ENCODE assay signal across 8 cellular contexts in the genomic region with DNA sequence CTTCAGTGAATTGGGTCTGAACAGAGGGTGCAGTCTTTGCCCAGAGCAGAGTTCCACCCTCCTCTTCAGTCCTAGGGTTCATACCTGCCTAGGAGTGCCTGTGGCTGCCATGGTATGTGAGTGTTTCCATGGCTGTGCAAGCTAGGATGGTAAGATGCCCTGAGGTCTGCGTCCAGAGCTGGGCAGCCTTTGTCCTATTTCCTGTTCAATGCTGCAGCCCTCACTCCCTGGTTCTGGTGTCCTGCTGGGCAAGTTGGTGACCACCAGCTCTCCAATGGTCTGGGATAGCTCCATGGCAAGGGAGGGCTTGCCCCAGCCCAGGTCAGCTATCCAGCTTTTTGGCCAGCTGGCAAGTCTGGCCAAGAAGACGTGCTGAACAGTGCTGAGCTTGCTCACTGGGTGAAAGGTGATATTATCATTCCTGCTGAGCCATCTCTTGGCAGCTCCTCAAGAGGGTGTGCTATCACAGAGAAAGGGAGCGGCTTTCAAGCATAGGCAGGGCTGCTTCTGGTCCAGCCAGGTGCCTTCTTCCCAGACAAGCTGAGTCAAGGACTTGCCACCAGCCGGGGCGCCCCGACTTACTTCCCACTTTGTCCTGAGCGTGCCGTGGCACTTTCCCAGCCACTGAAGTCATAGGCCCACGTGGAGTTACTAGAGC. TPM values are rescaled to one million over a fixed set of nuclear protein-coding genes. Genes with fewer than 3 reads are reported as not detected.
DNase-seq lines count a peak whose midpoint lies in the region; ATAC-seq and TF ChIP-seq lines count a peak whose summit lies in the region.

No MANE protein-coding gene starts in this region.

- WGBS in SK-N-SH (ENCODE audit: low lambda C conversion rate) = 91% methylated on average over 4 of the region's 9 CpGs
- WGBS in gastroesophageal sphincter (ENCODE audit: low coverage in 1 of 2), 2 donors = 0% methylated on average over 1 of the region's 9 CpGs; no CpG with 5 or more reads in 1 of the 2 donors
- 49 to 75% methylated on average over 9 of the region's 9 CpGs for WGBS in sigmoid colon, 2 donors

- POLR2A ChIA-PET in SK-N-SH (lab: Yijun Ruan, JAX) = interaction anchor here (1.0 kb wide), 1 partner anchor 13 kb away, joined by 3 read pairs; a partner anchor contains a TSS

- DNase-seq in GM04503 (ENCODE audit: low read depth) = peak; percentile 61
- no peak for DNase-seq in SK-N-SH
- DNase-seq in sigmoid colon = peak; percentile 81
- DNase-seq in nucleus accumbens (lab: John Stamatoyannopoulos, UW) = no peak
- no peak for DNase-seq in hippocampal formation (lab: John Stamatoyannopoulos, UW)
- no peak for DNase-seq in SKM-1 (lab: John Stamatoyannopoulos, UW; ENCODE audit: unreplicated experiment)

- no peak overlapping the region for H3K9ac ChIP-seq in SK-N-SH

- no peaks in the 10 kb centered on the region for H4K20me1 ChIP-seq in SK-N-SH (ENCODE audit: insufficient read depth)

- TF ChIP-seq CTCF in SK-N-SH (IDR thresholded peaks at IDR 0.05) = no peak
- TF ChIP-seq CTCF in gastroesophageal sphincter (IDR thresholded peaks at IDR 0.05) = no peak
- no peak for TF ChIP-seq CTCF in sigmoid colon (IDR thresholded peaks at IDR 0.05)

- peaks cover 9% of the 10 kb centered on the region for H3F3A ChIP-seq in SK-N-SH (replicated peaks; ENCODE audit: insufficient read depth)

- H3K79me2 ChIP-seq in SK-N-SH (ENCODE audit: insufficient read depth) = no peaks in the 10 kb centered on the region

- H3K4me2 ChIP-seq in SK-N-SH = 0 out of 2 replicates have a peak overlapping the region, but pooled peaks have one; percentile 22

- H3K9me3 ChIP-seq in SK-N-SH (no peaks in the 10 kb centered on the region), gastroesophageal sphincter (no peaks in the 10 kb centered on the region), sigmoid colon (no peaks in the 10 kb centered on the region)

- H2AFZ ChIP-seq in SK-N-SH (ENCODE audit: low read depth) = no peak overlapping the region

- H3K4me1 ChIP-seq in SK-N-SH (ENCODE audit: control insufficient read depth in 1 of 2, insufficient read depth in 2 of 2, low read depth in 1 of 2, low read length in 1 of 2) = peaks cover 0 to 12% of the 10 kb centered on the region in 2 experiments; a peak in 2 of 4 replicates
- H3K4me1 ChIP-seq in gastroesophageal sphincter = peaks cover 0 to 11% (median 7%) of the 10 kb centered on the region in 3 donors
- peaks cover 0 to 30% (median 11%) of the 10 kb centered on the region in 4 donors for H3K4me1 ChIP-seq in sigmoid colon

- CTCF ChIA-PET in SK-N-SH (lab: Yijun Ruan, JAX) = interaction anchor here (1.0 kb wide), 2 partner anchors 10 to 31 kb away, joined by 3 read pairs; no protein-coding TSS in a partner anchor

- no peaks in the 10 kb centered on the region for H3K27me3 ChIP-seq in SK-N-SH (ENCODE audit: insufficient read depth)
- no peaks in the 10 kb centered on the region for H3K27me3 ChIP-seq in gastroesophageal sphincter
- no peaks in the 10 kb centered on the region for H3K27me3 ChIP-seq in sigmoid colon

- TF ChIP-seq EP300 in SK-N-SH (IDR thresholded peaks at IDR 0.05; ENCODE audit: borderline replicate concordance in 1 of 2, low read depth in 1 of 2, low read length in 1 of 2) (no peak), gastroesophageal sphincter (IDR thresholded peaks at IDR 0.05) (no peak), sigmoid colon (IDR thresholded peaks at IDR 0.05) (no peak)

- H3K36me3 ChIP-seq in SK-N-SH (replicated peaks in 1 of 2; ENCODE audit: control insufficient read depth in 1 of 2, insufficient read depth in 2 of 2, low read length in 1 of 2) (peaks cover 13 to 41% of the 10 kb centered on the region in 2 experiments), gastroesophageal sphincter (peaks cover 0 to 90% of the 10 kb centered on the region in 2 donors), sigmoid colon (peaks cover 0 to 64% (median 11%) of the 10 kb centered on the region in 4 donors)

- no peak for TF ChIP-seq RAD21 in SK-N-SH (IDR thresholded peaks at IDR 0.05; ENCODE audit: low read length)

- TF ChIP-seq POLR2A in gastroesophageal sphincter (IDR thresholded peaks at IDR 0.05) = no peak
- TF ChIP-seq POLR2A in sigmoid colon (IDR thresholded peaks at IDR 0.05) = no peak

- intact Hi-C loops in sigmoid colon (cut with DNase I) = no loop called here

- H3K4me3 ChIP-seq in SK-N-SH (ENCODE audit: low read depth in 2 of 2, low read length in 1 of 2) = no peak overlapping the region
- no peak overlapping the region for H3K4me3 ChIP-seq in gastroesophageal sphincter
- no peak overlapping the region for H3K4me3 ChIP-seq in sigmoid colon

- ATAC-seq in gastroesophageal sphincter = peak; percentile 39
- no peak for ATAC-seq in HG03139 (IDR thresholded peaks at IDR 0.05; ENCODE audit: unreplicated experiment)

- H3K27ac ChIP-seq in SK-N-SH (ENCODE audit: low read depth in 2 of 2, low read length in 1 of 2) (peak overlapping the region in 1 of 2 experiments; percentile 25; a peak in 1 of 4 replicates), gastroesophageal sphincter (peak overlapping the region in 2 of 4 donors; percentile 25 to 63), sigmoid colon (peak overlapping the region in 3 of 4 donors; percentile 39 to 64 (median 47))

- no peaks in the 10 kb centered on the region for H3K9me2 ChIP-seq in SK-N-SH

TF ChIP-seq in SK-N-SH, 30 proteins besides CTCF, POLR2A, EP300 and RAD21:
- TF ChIP-seq FOSL2 (IDR thresholded peaks at IDR 0.05; ENCODE audit: borderline replicate concordance, low read depth) (peak; percentile 14; the same call in 1 of the 2 replicates), SMC3 (IDR thresholded peaks at IDR 0.05; ENCODE audit: low read depth, low read length) (no peak), NFIC (IDR thresholded peaks at IDR 0.05; ENCODE audit: borderline replicate concordance) (peak; percentile 71), TEAD4 (IDR thresholded peaks at IDR 0.05; ENCODE audit: borderline replicate concordance, insufficient read depth) (no peak), RCOR1 (IDR thresholded peaks at IDR 0.05; ENCODE audit: low read length) (no peak)
- TF ChIP-seq, protein P1, sequence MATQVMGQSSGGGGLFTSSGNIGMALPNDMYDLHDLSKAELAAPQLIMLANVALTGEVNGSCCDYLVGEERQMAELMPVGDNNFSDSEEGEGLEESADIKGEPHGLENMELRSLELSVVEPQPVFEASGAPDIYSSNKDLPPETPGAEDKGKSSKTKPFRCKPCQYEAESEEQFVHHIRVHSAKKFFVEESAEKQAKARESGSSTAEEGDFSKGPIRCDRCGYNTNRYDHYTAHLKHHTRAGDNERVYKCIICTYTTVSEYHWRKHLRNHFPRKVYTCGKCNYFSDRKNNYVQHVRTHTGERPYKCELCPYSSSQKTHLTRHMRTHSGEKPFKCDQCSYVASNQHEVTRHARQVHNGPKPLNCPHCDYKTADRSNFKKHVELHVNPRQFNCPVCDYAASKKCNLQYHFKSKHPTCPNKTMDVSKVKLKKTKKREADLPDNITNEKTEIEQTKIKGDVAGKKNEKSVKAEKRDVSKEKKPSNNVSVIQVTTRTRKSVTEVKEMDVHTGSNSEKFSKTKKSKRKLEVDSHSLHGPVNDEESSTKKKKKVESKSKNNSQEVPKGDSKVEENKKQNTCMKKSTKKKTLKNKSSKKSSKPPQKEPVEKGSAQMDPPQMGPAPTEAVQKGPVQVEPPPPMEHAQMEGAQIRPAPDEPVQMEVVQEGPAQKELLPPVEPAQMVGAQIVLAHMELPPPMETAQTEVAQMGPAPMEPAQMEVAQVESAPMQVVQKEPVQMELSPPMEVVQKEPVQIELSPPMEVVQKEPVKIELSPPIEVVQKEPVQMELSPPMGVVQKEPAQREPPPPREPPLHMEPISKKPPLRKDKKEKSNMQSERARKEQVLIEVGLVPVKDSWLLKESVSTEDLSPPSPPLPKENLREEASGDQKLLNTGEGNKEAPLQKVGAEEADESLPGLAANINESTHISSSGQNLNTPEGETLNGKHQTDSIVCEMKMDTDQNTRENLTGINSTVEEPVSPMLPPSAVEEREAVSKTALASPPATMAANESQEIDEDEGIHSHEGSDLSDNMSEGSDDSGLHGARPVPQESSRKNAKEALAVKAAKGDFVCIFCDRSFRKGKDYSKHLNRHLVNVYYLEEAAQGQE (IDR thresholded peaks at IDR 0.05; ENCODE audit: low read depth, low read length) = peak; percentile 31; the same call in 1 of the 2 replicates
- TF ChIP-seq, protein P2, sequence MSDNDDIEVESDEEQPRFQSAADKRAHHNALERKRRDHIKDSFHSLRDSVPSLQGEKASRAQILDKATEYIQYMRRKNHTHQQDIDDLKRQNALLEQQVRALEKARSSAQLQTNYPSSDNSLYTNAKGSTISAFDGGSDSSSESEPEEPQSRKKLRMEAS (IDR thresholded peaks at IDR 0.05; ENCODE audit: low read depth) = no peak; the same call in 1 of the 2 replicates

RNA-seq across cellular contexts. Expression of a gene that starts 13.0 kb away (rescaled TPM):
- polyA plus RNA-seq in SK-N-SH (2012; rRNA removed) (5.7 and 7.8 TPM in 2 replicates), sigmoid colon (10 to 100 TPM in 1 of 3 donors, 1 to 10 TPM in 2; 4.8 to 16.9 (median 6.0) TPM)
- 7.1 and 7.9 TPM in 2 replicates for polyA plus RNA-seq in SK-N-SH (2012; cell fraction: cytosol; rRNA removed)
- polyA plus RNA-seq in SK-N-SH (2012; cell fraction: nucleus; rRNA removed) = 5.9 and 9.0 TPM in 2 replicates
- total RNA-seq in gastroesophageal sphincter (10 to 100 TPM; 42.4 to 50.6 (median 49.3) TPM), sigmoid colon (10 to 100 TPM; 42.8 to 52.2 (median 46.0) TPM)

RNA-seq across cellular contexts. Expression of a gene that starts 49.1 kb away (rescaled TPM):
- polyA plus RNA-seq in SK-N-SH (2012; rRNA removed) = 16.1 and 16.5 TPM in 2 replicates
- 12.5 and 13.5 TPM in 2 replicates for polyA plus RNA-seq in SK-N-SH (2012; cell fraction: cytosol; rRNA removed)
- polyA plus RNA-seq in SK-N-SH (2012; cell fraction: nucleus; rRNA removed) = 34.3 and 35.8 TPM in 2 replicates
- total RNA-seq in gastroesophageal sphincter = 10 to 100 TPM in 1 of 4 donors, 1 to 10 TPM in 3; 7.2 to 15.0 (median 8.7) TPM
- 1 to 10 TPM; 3.6 to 7.3 (median 5.3) TPM for total RNA-seq in sigmoid colon
- polyA plus RNA-seq in sigmoid colon = 10 to 100 TPM in 1 of 3 donors, 1 to 10 TPM in 2; 6.6 to 17.3 (median 7.4) TPM

RNA-seq across cellular contexts. Expression of a gene that starts 49.1 kb away (rescaled TPM):
- polyA plus RNA-seq in SK-N-SH (2012; rRNA removed) (10.8 and 12.0 TPM in 2 replicates), sigmoid colon (10 to 100 TPM in 1 of 3 donors, 1 to 10 TPM in 2; 3.0 to 12.8 (median 5.1) TPM)
- polyA plus RNA-seq in SK-N-SH (2012; cell fraction: cytosol; rRNA removed) = 7.0 and 10.5 TPM in 2 replicates
- 7.4 and 9.3 TPM in 2 replicates for polyA plus RNA-seq in SK-N-SH (2012; cell fraction: nucleus; rRNA removed)
- total RNA-seq in gastroesophageal sphincter (10 to 100 TPM in 1 of 4 donors, 1 to 10 TPM in 3; 6.5 to 10.4 (median 8.0) TPM), sigmoid colon (1 to 10 TPM; 5.0 to 6.9 (median 5.8) TPM)

RNA-seq across cellular contexts. Expression of a gene that starts 56.5 kb away (rescaled TPM):
- polyA plus RNA-seq in SK-N-SH (2012; rRNA removed) = not detected in 2 replicates
- polyA plus RNA-seq in SK-N-SH (2012; cell fraction: cytosol; rRNA removed) = not detected in 2 replicates
- not detected in 2 replicates for polyA plus RNA-seq in SK-N-SH (2012; cell fraction: nucleus; rRNA removed)
- total RNA-seq in gastroesophageal sphincter = not detected
- not detected for total RNA-seq in sigmoid colon
- not detected for polyA plus RNA-seq in sigmoid colon

Comparison
In these comparisons a context has a peak if more than half of its experiments do, and no peak if none do; other contexts are left out.
1. DNase-seq: peak in GM04503 (single experiment) and sigmoid colon (single experiment); none in SK-N-SH (single experiment), nucleus accumbens (0 of 56), hippocampal formation (0 of 2) and SKM-1 (single experiment).